In the genomic region with DNA sequence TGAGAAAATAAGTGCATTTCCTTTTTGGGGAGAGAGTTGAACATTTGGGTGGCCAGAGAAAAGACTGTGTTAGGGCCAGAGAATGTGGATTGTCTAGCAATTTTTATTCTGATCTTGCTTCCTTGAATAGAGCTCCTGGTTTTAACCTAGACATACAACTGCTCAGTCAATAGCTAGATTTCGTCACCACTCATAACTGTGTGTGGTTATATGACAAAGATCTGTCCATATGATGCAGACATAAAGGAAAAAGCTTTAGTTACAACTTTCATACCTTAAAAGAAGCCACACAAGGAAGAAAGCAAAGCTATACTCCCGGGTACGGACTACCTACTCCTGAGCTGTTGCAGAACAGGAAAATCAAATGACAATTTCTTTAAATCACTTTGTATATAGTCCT, we compare ENCODE assay signal across 27 cellular contexts. TPM values are rescaled to one million over a fixed set of nuclear protein-coding genes. Genes with fewer than 3 reads are reported as not detected.
"Had no signal": no experiment of that assay in that cellular context is flagged by ENCODE, and none has a peak within 500 bp of the region (broad histone marks: within the 10 kb centered on the region; RNA-seq: fewer than 3 reads in every experiment).

No MANE protein-coding gene starts in this region.

- H3K9me3 Mint-ChIP-seq: activated CD4-positive, alpha-beta memory T cell treated with anti-CD3 and anti-CD28 coated beads, Interleukin-2, amount 10 ng/mL, durations not matched to agents 7 days and 5 days; activated naive CD4-positive, alpha-beta T cell treated with anti-CD3 and anti-CD28 coated beads for 36 hours; activated naive CD8-positive, alpha-beta T cell treated with anti-CD3 and anti-CD28 coated beads for 36 hours; activated T-helper 1 cell treated with anti-CD3 and anti-CD28 coated beads, Interleukin-12 subunit alpha, Interleukin-12 subunit beta, Interleukin-2, Interleukin-4 antibody, amounts not matched to agents 30 ng/mL and 10 ng/mL and 1 ng/mL, durations not matched to agents 14 hours and 24 hours and 36 hours; IgD-negative memory B cell; T-helper 1 cell treated with Interleukin-12 subunit alpha and Interleukin-12 subunit beta and Interleukin-4 antibody, amounts not matched to agents 30 μg/mL and 1 μg/mL, for 36 hours; WTC11 had no signal

- H3K27me3 ChIP-seq: brain microvascular endothelial cell, cardiac muscle cell, SJCRH30 had no signal

- ATAC-seq: WTC11 had no signal

- H3K27me3 Mint-ChIP-seq: IgD-negative memory B cell had no signal

- H3K27ac ChIP-seq: brain microvascular endothelial cell, cardiac muscle cell, KMS-11, SJCRH30 had no signal

- H3K36me3 ChIP-seq: brain microvascular endothelial cell, cardiac muscle cell, SJCRH30 had no signal

- H3K4me3 ChIP-seq: cardiac muscle cell, SJCRH30 had no signal

- H3K4me2 ChIP-seq: KMS-11 had no signal

- H3K9me3 ChIP-seq: SJCRH30 had no signal

- H3K27ac Mint-ChIP-seq: activated CD4-positive, alpha-beta memory T cell treated with anti-CD3 and anti-CD28 coated beads, Interleukin-2, amount 10 ng/mL, durations not matched to agents 7 days and 5 days; activated naive CD4-positive, alpha-beta T cell treated with anti-CD3 and anti-CD28 coated beads for 36 hours; activated naive CD8-positive, alpha-beta T cell treated with anti-CD3 and anti-CD28 coated beads for 36 hours; activated T-helper 1 cell treated with anti-CD3 and anti-CD28 coated beads, Interleukin-12 subunit alpha, Interleukin-12 subunit beta, Interleukin-2, Interleukin-4 antibody, amounts not matched to agents 30 ng/mL and 10 ng/mL and 1 ng/mL, durations not matched to agents 14 hours and 24 hours and 36 hours; IgD-negative memory B cell; T-helper 1 cell treated with Interleukin-12 subunit alpha and Interleukin-12 subunit beta and Interleukin-4 antibody, amounts not matched to agents 30 μg/mL and 1 μg/mL, for 36 hours; WTC11 had no signal

- H3K36me3 Mint-ChIP-seq: activated naive CD8-positive, alpha-beta T cell treated with anti-CD3 and anti-CD28 coated beads for 36 hours; IgD-negative memory B cell; WTC11 had no signal

- H3K4me1 Mint-ChIP-seq: activated CD4-positive, alpha-beta memory T cell treated with anti-CD3 and anti-CD28 coated beads, Interleukin-2, amount 10 ng/mL, durations not matched to agents 7 days and 5 days; activated naive CD8-positive, alpha-beta T cell treated with anti-CD3 and anti-CD28 coated beads for 36 hours; IgD-negative memory B cell; WTC11 had no signal

- DNase-seq: activated CD4-positive, alpha-beta memory T cell treated with anti-CD3 and anti-CD28 coated beads, Interleukin-2, amount 10 ng/mL, durations not matched to agents 7 days and 5 days; activated CD4-positive, alpha-beta T cell treated with anti-CD3 and anti-CD28 coated beads for 1 hour; activated CD4-positive, alpha-beta T cell treated with anti-CD3 and anti-CD28 coated beads, Interleukin-2, amount 50 U/mL, for 1 hour; activated CD8-positive, alpha-beta memory T cell treated with anti-CD3 and anti-CD28 coated beads, Interleukin-2, amount 50 U/mL, for 4 hours; activated effector memory CD4-positive, alpha-beta T cell treated with anti-CD3 and anti-CD28 coated beads, Interleukin-2, amount 50 U/mL, for 16 hours; activated naive CD4-positive, alpha-beta T cell treated with anti-CD3 and anti-CD28 coated beads for 36 hours; activated naive CD8-positive, alpha-beta T cell treated with anti-CD3 and anti-CD28 coated beads for 36 hours; brain microvascular endothelial cell; NCI-H1092 treated with DMSO at 0.1 percent for 48 hours; NCI-H1417 treated with DMSO at 0.1 percent for 48 hours; NCI-H1694; NCI-H2029; NCI-H2107; NCI-H2171 treated with DMSO at 0.1 percent for 48 hours; NCI-H345; NCI-H510A; NCI-H526 treated with DMSO at 0.1 percent for 48 hours; NCI-H82; SJCRH30 had no signal

- H3K4me1 ChIP-seq: SJCRH30 had no signal

- H3K4me3 Mint-ChIP-seq: activated CD4-positive, alpha-beta memory T cell treated with anti-CD3 and anti-CD28 coated beads, Interleukin-2, amount 10 ng/mL, durations not matched to agents 7 days and 5 days; activated naive CD4-positive, alpha-beta T cell treated with anti-CD3 and anti-CD28 coated beads for 36 hours; activated naive CD8-positive, alpha-beta T cell treated with anti-CD3 and anti-CD28 coated beads for 36 hours; activated T-helper 1 cell treated with anti-CD3 and anti-CD28 coated beads, Interleukin-12 subunit alpha, Interleukin-12 subunit beta, Interleukin-2, Interleukin-4 antibody, amounts not matched to agents 30 ng/mL and 10 ng/mL and 1 ng/mL, durations not matched to agents 14 hours and 24 hours and 36 hours; IgD-negative memory B cell; T-helper 1 cell treated with Interleukin-12 subunit alpha and Interleukin-12 subunit beta and Interleukin-4 antibody, amounts not matched to agents 30 μg/mL and 1 μg/mL, for 36 hours; WTC11 had no signal

RNA-seq across cellular contexts. Expression of a gene that starts 37.2 kb away (rescaled TPM):
- total RNA-seq: activated CD4-positive, alpha-beta memory T cell treated with anti-CD3 and anti-CD28 coated beads, Interleukin-2, amount 10 ng/mL, durations not matched to agents 7 days and 5 days; activated naive CD4-positive, alpha-beta T cell treated with anti-CD3 and anti-CD28 coated beads for 36 hours; activated naive CD8-positive, alpha-beta T cell treated with anti-CD3 and anti-CD28 coated beads for 36 hours; activated T-helper 1 cell treated with anti-CD3 and anti-CD28 coated beads, Interleukin-12 subunit alpha, Interleukin-12 subunit beta, Interleukin-2, Interleukin-4 antibody, amounts not matched to agents 30 ng/mL and 10 ng/mL and 1 ng/mL, durations not matched to agents 14 hours and 24 hours and 36 hours; MCF 10A; RPMI7951; SJCRH30 had no signal
- polyA plus RNA-seq: cardiac muscle cell had no signal

RNA-seq across cellular contexts. Expression of a gene that starts 57.2 kb away (rescaled TPM):
- total RNA-seq: activated CD4-positive, alpha-beta memory T cell treated with anti-CD3 and anti-CD28 coated beads, Interleukin-2, amount 10 ng/mL, durations not matched to agents 7 days and 5 days; activated naive CD4-positive, alpha-beta T cell treated with anti-CD3 and anti-CD28 coated beads for 36 hours; activated naive CD8-positive, alpha-beta T cell treated with anti-CD3 and anti-CD28 coated beads for 36 hours; activated T-helper 1 cell treated with anti-CD3 and anti-CD28 coated beads, Interleukin-12 subunit alpha, Interleukin-12 subunit beta, Interleukin-2, Interleukin-4 antibody, amounts not matched to agents 30 ng/mL and 10 ng/mL and 1 ng/mL, durations not matched to agents 14 hours and 24 hours and 36 hours; cardiac muscle cell; MCF 10A; RPMI7951; SJCRH30; WTC11 had no signal
- polyA plus RNA-seq: cardiac muscle cell, IgD-negative memory B cell had no signal
